In genomic region chr12:71685961-71686657, GRCh38 we compare ENCODE assay signal across 1 cellular context.
TF ChIP-seq lines count a peak whose summit lies in the region.

Gene TMEM19 (plus strand): TSS chr12:71686082. CDS start chr12:71686681, 599 bp downstream.

TF ChIP-seq in GM12878, 131 proteins besides CTCF, POLR2A, EP300 and RAD21 (continued from another document and continues in another):
- TF ChIP-seq CEBPZ (IDR thresholded peaks at IDR 0.05; ENCODE audit: low read depth, low read length) (no peak), NFYA (IDR thresholded peaks at IDR 0.05; ENCODE audit: borderline replicate concordance, low read depth, low read length) (no peak), BMI1 (IDR thresholded peaks at IDR 0.05; ENCODE audit: borderline replicate concordance) (no peak), CHD2 (IDR thresholded peaks at IDR 0.05; ENCODE audit: borderline replicate concordance, low read depth, low read length) (no peak), RBBP5 (conservative IDR thresholded peaks at IDR 0.05) (peak; percentile 14; the same call in 1 of the 2 replicates), SMAD1 (IDR thresholded peaks at IDR 0.05; ENCODE audit: low read depth, partially characterized antibody) (no peak), POU2F2 (IDR thresholded peaks at IDR 0.05; ENCODE audit: borderline replicate concordance, low read depth, low read length) (peak; percentile 11; the same call in 1 of the 3 replicates), ZSCAN29 (IDR thresholded peaks at IDR 0.05) (no peak), ATF3 (IDR thresholded peaks at IDR 0.05; ENCODE audit: borderline replicate concordance, extremely low read depth, low read depth, low read length) (peak; percentile 52; the same call in 1 of the 2 replicates), USF2 (IDR thresholded peaks at IDR 0.05; ENCODE audit: borderline replicate concordance, low read depth, low read length) (peak; percentile 66), RCOR1 (conservative IDR thresholded peaks at IDR 0.05; ENCODE audit: low read depth, low read length) (no peak), CUX1 (IDR thresholded peaks at IDR 0.05; ENCODE audit: insufficient replicate concordance, low read depth, low read length) (no peak), WRNIP1 (IDR thresholded peaks at IDR 0.05; ENCODE audit: borderline replicate concordance, low read depth, low read length) (no peak), NFIC (IDR thresholded peaks at IDR 0.05; ENCODE audit: low read depth, low read length) (no peak), JUNB (IDR thresholded peaks at IDR 0.05) (no peak), BCL11A (IDR thresholded peaks at IDR 0.05; ENCODE audit: low read depth, low read length) (no peak), PRDM15 (CRISPR knock-in tag; IDR thresholded peaks at IDR 0.05) (no peak), PAX8 (IDR thresholded peaks at IDR 0.05) (no peak), CHD1 (IDR thresholded peaks at IDR 0.05; ENCODE audit: low read depth, low read length) (no peak; the same call in 1 of the 2 replicates), CHD4 (IDR thresholded peaks at IDR 0.05) (no peak), CBX3 (IDR thresholded peaks at IDR 0.05; ENCODE audit: borderline replicate concordance, low read depth) (no peak), FOXK2 (IDR thresholded peaks at IDR 0.05) (no peak), MEF2A (IDR thresholded peaks at IDR 0.05; ENCODE audit: insufficient read depth, low read depth, low read length) (0 out of 2 replicates have a peak, but pooled peaks have one; percentile 15), RELA (IDR thresholded peaks at IDR 0.05; ENCODE audit: borderline replicate concordance, partially characterized antibody) (peak; percentile 56), MTA3 (IDR thresholded peaks at IDR 0.05; ENCODE audit: borderline replicate concordance, low read length) (no peak), NR2F1 (conservative IDR thresholded peaks at IDR 0.05) (peak; percentile 93), LARP7 (IDR thresholded peaks at IDR 0.05) (peak; percentile 97), ZZZ3 (IDR thresholded peaks at IDR 0.05; ENCODE audit: control insufficient read depth, insufficient read length, low read depth) (no peak), CREB1 (IDR thresholded peaks at IDR 0.05; ENCODE audit: low read depth) (peak; percentile 65; the same call in 1 of the 2 replicates), KDM1A (IDR thresholded peaks at IDR 0.05; ENCODE audit: borderline replicate concordance) (no peak), SKIL (IDR thresholded peaks at IDR 0.05; ENCODE audit: low read depth, poor library complexity, severe bottlenecking) (no peak), SP1 (IDR thresholded peaks at IDR 0.05; ENCODE audit: low read depth, low read length) (no peak), MYB (IDR thresholded peaks at IDR 0.05; ENCODE audit: borderline replicate concordance, low read depth, low read length) (no peak), SUPT20H (IDR thresholded peaks at IDR 0.05; ENCODE audit: borderline replicate concordance, control insufficient read depth, low read depth, low read length) (no peak), REST (IDR thresholded peaks at IDR 0.05; ENCODE audit: low read depth, low read length) (no peak), POLR2AphosphoS2 (IDR thresholded peaks at IDR 0.05; ENCODE audit: low read depth, low read length) (no peak), MAX (IDR thresholded peaks at IDR 0.05; ENCODE audit: low read depth, low read length) (peak; percentile 85), FOS (IDR thresholded peaks at IDR 0.05; ENCODE audit: borderline replicate concordance, extremely low read depth, insufficient read length) (no peak)
